12 cellular contexts compared by ENCODE assay signal in genomic region chr1:206127336-206127735, GRCh38. TPM values are rescaled to one million over a fixed set of nuclear protein-coding genes. Genes with fewer than 3 reads are reported as not detected.
"Had no signal": no experiment of that assay in that cellular context is flagged by ENCODE, and none has a peak within 500 bp of the region (broad histone marks: within the 10 kb centered on the region; RNA-seq: fewer than 3 reads in every experiment).

No MANE protein-coding gene starts in this region.

- DNase-seq: GM23248, GOT3, H7, H9, HCEC 1CT had no signal

- ATAC-seq: GM23338, HCT116 had no signal

- H2AFZ ChIP-seq: GM23248, GM23338 had no signal

- H3K27ac ChIP-seq: GM23248 had no signal

- H3K9me3 Mint-ChIP-seq: HFFc6 had no signal

- FAIRE-seq: H1, H54 had no signal

- H3K4me1 Mint-ChIP-seq: GM23338, H9 had no signal

- H3K36me3 ChIP-seq: HAP-1 had no signal

- H3K4me1 ChIP-seq: HAP-1 had no signal

- H3K4me3 ChIP-seq: GM23248, GM23338, HAP-1 had no signal

- H3K9me3 ChIP-seq: HAP-1 had no signal

- H3K4me2 ChIP-seq: GM23338 had no signal

- H3K4me3 Mint-ChIP-seq: GM23338, H9, HFFc6 had no signal

- H3K27ac Mint-ChIP-seq: GM23338, H9, HFFc6 had no signal

- H3K9ac ChIP-seq: GM23248 had no signal

RNA-seq across cellular contexts. Expression of gene AVPR1B, which starts 10.1 kb away (rescaled TPM):
- total RNA-seq: GM23248, H4, H7, H9, HFFc6 had no signal
- polyA plus RNA-seq: GM23248 had no signal
